ENCODE assay signal across 8 cellular contexts in the genomic region with DNA sequence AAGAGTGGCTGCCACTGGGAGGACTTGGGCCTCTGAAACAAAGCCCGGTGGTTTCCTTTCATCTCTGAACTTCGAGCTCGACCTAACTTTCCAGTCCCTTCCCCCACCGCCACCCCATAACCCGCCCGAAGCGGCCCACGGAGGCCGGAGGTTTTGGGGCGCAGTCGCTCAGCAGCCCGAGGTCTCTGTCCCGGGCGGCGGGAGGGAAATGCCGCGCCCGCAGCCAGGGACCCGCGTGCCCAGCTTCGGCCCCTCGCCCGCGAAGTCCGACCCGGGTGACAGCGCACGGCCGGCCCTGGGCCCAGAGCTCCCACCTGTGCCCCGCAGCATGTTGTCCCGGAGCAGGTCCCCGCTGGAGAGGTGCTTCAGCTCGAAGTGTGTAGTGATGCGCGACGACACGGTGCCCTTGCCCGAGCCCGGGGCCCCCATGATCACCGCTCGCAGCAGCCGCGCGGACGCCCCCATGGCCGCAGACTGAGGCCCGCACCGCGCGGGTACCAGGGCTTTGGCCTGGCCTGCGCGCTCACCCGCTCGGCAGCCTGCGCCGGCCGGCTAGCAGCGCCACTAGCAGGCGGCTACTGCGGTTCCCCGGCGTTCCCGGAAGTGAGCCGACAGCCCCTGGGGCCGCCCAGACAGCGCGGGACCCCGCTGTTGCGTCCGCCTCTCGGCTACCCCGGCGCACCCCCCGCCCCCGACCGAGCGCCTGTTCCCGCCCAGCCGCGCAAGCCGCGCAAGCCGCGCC. TPM values are rescaled to one million over a fixed set of nuclear protein-coding genes. Genes with fewer than 3 reads are reported as not detected.
DNase-seq lines count a peak whose midpoint lies in the region; ATAC-seq and TF ChIP-seq lines count a peak whose summit lies in the region.

A gene (minus strand): TSS at position 580 of the 742 bp plus-strand sequence. CDS start 115 bp downstream, at position 465.

- peak within 1 kb of the TSS; percentile 78 for H3K4ac ChIP-seq in IMR-90 (ENCODE audit: low read depth, low read length)

- peaks cover 15 to 46% (median 41%) of the 10 kb centered on the region in 4 donors for H3K4me1 Mint-ChIP-seq in naive thymus-derived CD8-positive, alpha-beta T cell

- peaks cover 6 to 26% of the 10 kb centered on the region in 2 experiments; a peak in 3 of 4 replicates for H3K79me1 ChIP-seq in IMR-90 (ENCODE audit: low read depth in 1 of 2, low read length in 2 of 2)

- peak within 1 kb of the TSS; percentile 84 for H2AFZ ChIP-seq in DND-41 (ENCODE audit: low read depth, low read length)
- H2AFZ ChIP-seq in IMR-90 (replicated peaks; ENCODE audit: low read length, poor library complexity), result peak within 1 kb of the TSS; percentile 97
- H2AFZ ChIP-seq in fibroblast of lung (ENCODE audit: low read length), result peak within 1 kb of the TSS; percentile 84

- no peaks in the 10 kb centered on the region; the same call in 1 of the 2 replicates for H4K20me1 ChIP-seq in DND-41 (ENCODE audit: insufficient read depth, low read length)
- H4K20me1 ChIP-seq in IMR-90 (ENCODE audit: insufficient read depth, low read length), result 0 out of 2 replicates have a peak, but pooled peaks cover 7% of the 10 kb centered on the region
- no peaks in the 10 kb centered on the region for H4K20me1 ChIP-seq in fibroblast of lung (ENCODE audit: control insufficient read depth, extremely low read depth, insufficient read depth, low read length)

- H3K27ac ChIP-seq in DND-41 (ENCODE audit: low read length) (peak within 1 kb of the TSS; percentile 69), IMR-90 (ENCODE audit: insufficient read depth, low read length) (peak within 1 kb of the TSS; percentile 96), Peyer's patch (peak within 1 kb of the TSS; percentile 84 to 95 (median 89)), fibroblast of lung (ENCODE audit: insufficient read depth, low read length) (peak within 1 kb of the TSS; percentile 90)

- H2BK120ac ChIP-seq in IMR-90 (ENCODE audit: low read depth, low read length), result peak within 1 kb of the TSS; percentile 52

- peak; percentile 95 for ATAC-seq in DND-41 (ENCODE audit: insufficient read depth, low read depth)
- ATAC-seq in GM21528 (IDR thresholded peaks at IDR 0.05; ENCODE audit: low FRiP score, unreplicated experiment), result peak; percentile 93
- ATAC-seq in IMR-90 (ENCODE audit: low read depth), result peak; percentile 95
- peak; percentile 90 to 93 for ATAC-seq in naive thymus-derived CD8-positive, alpha-beta T cell

- H3K56ac ChIP-seq in IMR-90 (ENCODE audit: extremely low read depth, insufficient read depth, low read length), result peak within 1 kb of the TSS; percentile 92; the same call in 1 of the 2 replicates

- H3K9me3 ChIP-seq in DND-41 (ENCODE audit: insufficient read depth, low read length, severe bottlenecking) (no peaks in the 10 kb centered on the region), IMR-90 (ENCODE audit: control insufficient read depth, insufficient read depth, low read length) (no peaks in the 10 kb centered on the region), Peyer's patch (no peaks in the 10 kb centered on the region), fibroblast of lung (ENCODE audit: control insufficient read depth, insufficient read depth, low read depth, low read length) (no peaks in the 10 kb centered on the region)

- in situ Hi-C loops in IMR-90 (cut with MboI; ENCODE audit: low sequenced_read_pairs), result no loop called here

- H3K9ac ChIP-seq in DND-41 (ENCODE audit: low read depth, low read length) (peak within 1 kb of the TSS; percentile 75), IMR-90 (ENCODE audit: low read depth, low read length) (peak within 1 kb of the TSS; percentile 97), fibroblast of lung (ENCODE audit: insufficient read depth, low read length) (peak within 1 kb of the TSS; percentile 82)

- no TSS peak for BruUV-seq in IMR-90 (replicated peaks; lab: Mats Ljungman, UMichigan)

- TF ChIP-seq CTCF in DND-41 (IDR thresholded peaks at IDR 0.05; ENCODE audit: borderline replicate concordance, extremely low read depth, low read length, poor library complexity, severe bottlenecking) (peak; percentile 36), IMR-90 (conservative IDR thresholded peaks at IDR 0.05; ENCODE audit: low read depth, low read length) (peak; percentile 46), Peyer's patch (IDR thresholded peaks at IDR 0.05) (peak in 2 of 6 experiments; percentile 22 to 46), fibroblast of lung (conservative IDR thresholded peaks at IDR 0.05 in 1 of 2, IDR thresholded peaks at IDR 0.05 in 1 of 2; ENCODE audit: low read depth in 1 of 2, low read length in 2 of 2) (peak in 1 of 2 donors; percentile 16)

- peak within 1 kb of the TSS; percentile 59 to 61; a peak in 2 of 4 replicates for H4K8ac ChIP-seq in IMR-90 (ENCODE audit: low read depth in 2 of 2, low read length in 2 of 2)

- 0% methylated on average over 46 of the region's 84 CpGs; no CpG with 5 or more reads in 1 of the 2 experiments for WGBS in IMR-90 (ENCODE audit: extremely low coverage in 2 of 2, insufficient read length in 1 of 2), 2 experiments

- DNase-seq in DND-41 (peak; percentile 86), IMR-90 (peak; percentile 82), Peyer's patch (peak; percentile 83 to 95 (median 90)), fibroblast of lung (ENCODE audit: low read depth in 2 of 2) (peak; percentile 86 to 87)
- peak; percentile 55 to 76 for DNase-seq in activated T-helper 1 cell treated with anti-CD3 and anti-CD28 coated beads, Interleukin-2, amount 50 U/mL, for 16 hours (ENCODE audit: low read depth in 1 of 2, low spot score in 1 of 2)
- peak; percentile 81 to 93 (median 86) for DNase-seq in naive thymus-derived CD8-positive, alpha-beta T cell
- DNase-seq in stimulated activated naive CD4-positive, alpha-beta T cell (lab: John Stamatoyannopoulos, UW), result peak; percentile 71 to 82 (median 78)

- H2BK15ac ChIP-seq in IMR-90 (ENCODE audit: low read depth, low read length), result peak within 1 kb of the TSS; percentile 60; the same call in 1 of the 3 replicates

- H3K4me2 ChIP-seq in DND-41 (ENCODE audit: insufficient read depth, low read length) (peak within 1 kb of the TSS; percentile 59), IMR-90 (ENCODE audit: low read depth, low read length) (peak within 1 kb of the TSS; percentile 98), fibroblast of lung (ENCODE audit: extremely low read depth, insufficient read depth, low read length) (peak within 1 kb of the TSS; percentile 83)

- H3K23ac ChIP-seq in IMR-90 (ENCODE audit: low read depth, low read length), result peak within 1 kb of the TSS; percentile 88

- TF ChIP-seq RAD21 in IMR-90 (IDR thresholded peaks at IDR 0.05; ENCODE audit: low read length), result peak; percentile 46

- peak within 1 kb of the TSS; percentile 35; the same call in 1 of the 2 replicates for H2AK5ac ChIP-seq in IMR-90 (ENCODE audit: low read depth, low read length)

- H4K91ac ChIP-seq in IMR-90 (ENCODE audit: insufficient read depth, low read depth, low read length), result peak within 1 kb of the TSS; percentile 54

- no peaks in the 10 kb centered on the region for H3K27me3 Mint-ChIP-seq in naive thymus-derived CD8-positive, alpha-beta T cell

- TF ChIP-seq POLR2A in IMR-90 (IDR thresholded peaks at IDR 0.05; ENCODE audit: low read depth, low read length) (peak; percentile 78), Peyer's patch (IDR thresholded peaks at IDR 0.05) (peak; percentile 69 to 86)

- H3K4me3 ChIP-seq in DND-41 (ENCODE audit: low read depth in 1 of 2, low read length in 2 of 2), result peak within 1 kb of the TSS; percentile 48 to 73; a peak in 3 of 4 replicates
- H3K4me3 ChIP-seq in IMR-90 (ENCODE audit: insufficient read depth, low read depth, low read length), result peak within 1 kb of the TSS; percentile 94
- H3K4me3 ChIP-seq in Peyer's patch, result peak within 1 kb of the TSS; percentile 59 to 83 (median 71)
- H3K4me3 ChIP-seq in fibroblast of lung (replicated peaks in 1 of 4; ENCODE audit: control extremely low read depth in 1 of 4, insufficient read depth in 1 of 4, low read depth in 3 of 4, low read length in 4 of 4), result peak within 1 kb of the TSS; percentile 73 to 95 (median 92)

- H3K14ac ChIP-seq in IMR-90 (replicated peaks; ENCODE audit: low read depth, low read length), result peak within 1 kb of the TSS; percentile 77

- H4K5ac ChIP-seq in IMR-90 (ENCODE audit: low read depth, low read length), result peak within 1 kb of the TSS; percentile 73

- H2AK9ac ChIP-seq in IMR-90 (replicated peaks; ENCODE audit: low read depth, low read length, poor library complexity), result peak within 1 kb of the TSS; percentile 94

- dilution Hi-C loops in IMR-90 (cut with HindIII; ENCODE audit: low sequenced_read_pairs, unreplicated experiment), result no loop called here

- H3K79me2 ChIP-seq in DND-41 (ENCODE audit: insufficient read depth, low read length), result peaks cover 51% of the 10 kb centered on the region
- H3K79me2 ChIP-seq in fibroblast of lung (ENCODE audit: control insufficient read depth, insufficient read depth, low read length), result peaks cover 41% of the 10 kb centered on the region

- peaks cover 0 to 9% (median 0%) of the 10 kb centered on the region in 3 donors for H3K36me3 Mint-ChIP-seq in naive thymus-derived CD8-positive, alpha-beta T cell

- H3K27me3 ChIP-seq in DND-41 (ENCODE audit: insufficient read depth, low read length, poor library complexity), result no peaks in the 10 kb centered on the region
- H3K27me3 ChIP-seq in IMR-90 (ENCODE audit: control insufficient read depth, insufficient read depth, low read length), result no peaks in the 10 kb centered on the region
- H3K27me3 ChIP-seq in Peyer's patch, result no peaks in the 10 kb centered on the region
- no peaks in the 10 kb centered on the region for H3K27me3 ChIP-seq in fibroblast of lung (ENCODE audit: control insufficient read depth, insufficient read depth, low read length)

- H3K4me3 Mint-ChIP-seq in naive thymus-derived CD8-positive, alpha-beta T cell, result peak within 1 kb of the TSS; percentile 85 to 99 (median 94)

- peak within 1 kb of the TSS; percentile 90 to 99 (median 96) for H3K27ac Mint-ChIP-seq in naive thymus-derived CD8-positive, alpha-beta T cell

- intact Hi-C loops in IMR-90 (cut with micrococcal nuclease), result loop anchor here (5.0 kb wide), 2 partner anchors 138 to 358 kb away; no protein-coding TSS in a partner anchor

- peak within 1 kb of the TSS; percentile 91 for H3K18ac ChIP-seq in IMR-90 (ENCODE audit: low read depth, low read length)

- no peaks in the 10 kb centered on the region for H3K9me3 Mint-ChIP-seq in naive thymus-derived CD8-positive, alpha-beta T cell

- peaks cover 27% of the 10 kb centered on the region for H3K4me1 ChIP-seq in DND-41 (ENCODE audit: insufficient read depth, low read length)
- H3K4me1 ChIP-seq in IMR-90 (ENCODE audit: control insufficient read depth, insufficient read depth, low read length), result peaks cover 7% of the 10 kb centered on the region; the same call in 1 of the 2 replicates
- peaks cover 0 to 30% (median 0%) of the 10 kb centered on the region in 4 donors for H3K4me1 ChIP-seq in Peyer's patch
- H3K4me1 ChIP-seq in fibroblast of lung (ENCODE audit: control insufficient read depth, extremely low read depth, insufficient read depth, low read length), result no peaks in the 10 kb centered on the region

- H3K9me1 ChIP-seq in IMR-90 (ENCODE audit: insufficient read depth, low read length), result peaks cover 2% of the 10 kb centered on the region; the same call in 1 of the 2 replicates

- POLR2A ChIA-PET in IMR-90 (lab: Charles Lee; ENCODE audit: unreplicated experiment), result no interaction called here
- POLR2A ChIA-PET in naive thymus-derived CD8-positive, alpha-beta T cell (lab: Charles Lee), result interaction anchor here (0.6 to 3.4 kb wide), 30 partner anchors 9 to 1531 kb away, joined by 3 to 47 read pairs (median 5); a partner anchor contains a TSS

- no peak within 1 kb of the TSS for H2BK20ac ChIP-seq in IMR-90 (ENCODE audit: low read depth, low read length)

- no peaks in the 10 kb centered on the region for H3K36me3 ChIP-seq in DND-41 (ENCODE audit: insufficient read depth, low read length)
- H3K36me3 ChIP-seq in IMR-90 (ENCODE audit: control insufficient read depth, insufficient read depth, low read length), result no peaks in the 10 kb centered on the region
- H3K36me3 ChIP-seq in Peyer's patch, result no peaks in the 10 kb centered on the region
- no peaks in the 10 kb centered on the region for H3K36me3 ChIP-seq in fibroblast of lung (ENCODE audit: control insufficient read depth, insufficient read depth, low read length)

- H2BK5ac ChIP-seq in IMR-90 (ENCODE audit: low read depth, low read length, poor library complexity, severe bottlenecking), result peak within 1 kb of the TSS; percentile 66

- CTCF ChIA-PET in IMR-90 (lab: Yijun Ruan, JAX), result no interaction called here

RNA-seq across cellular contexts. Expression of the gene that starts here (rescaled TPM):
- 24.7 and 33.3 TPM in 2 replicates for total RNA-seq in IMR-90 (2012; rRNA removed)
- 20.2 and 26.2 TPM in 2 replicates for polyA plus RNA-seq in IMR-90 (2012; rRNA removed)
- 4.7 and 9.4 TPM in 2 replicates for polyA plus RNA-seq in IMR-90 (2012; cell fraction: cytosol; rRNA removed)
- polyA plus RNA-seq in IMR-90 (2012; cell fraction: nucleus; rRNA removed; ENCODE audit: low replicate concordance), result 3.7 and 17.3 TPM in 2 replicates
- total RNA-seq in Peyer's patch, result 100 to 1,000 TPM in 2 of 4 donors, 10 to 100 TPM in 2; 67.7 to 119 (median 91.3) TPM
- 53.9 and 90.3 TPM in 2 replicates for total RNA-seq in fibroblast of lung
- 56.3 and 66.3 TPM in 2 replicates for polyA plus RNA-seq in fibroblast of lung
- 44.2 and 50.3 TPM in 2 replicates for polyA plus RNA-seq in fibroblast of lung (2012)
- polyA minus RNA-seq in fibroblast of lung (ENCODE audit: low replicate concordance), result 8.2 and 13.4 TPM in 2 replicates
- total RNA-seq in naive thymus-derived CD8-positive, alpha-beta T cell, result 10 to 100 TPM; 29.0 to 37.4 TPM
- 10 to 100 TPM; 41.6 to 58.8 (median 46.1) TPM for polyA plus RNA-seq in naive thymus-derived CD8-positive, alpha-beta T cell

Comparison
In these comparisons a context has a peak if more than half of its experiments do, and no peak if none do; other contexts are left out.
1. Peak in every context shown above with its lines: DNase-seq, ATAC-seq, H3K4me3 ChIP-seq and H3K27ac ChIP-seq.